Comparison of ENCODE assay signal across 16 cellular contexts in the genomic region with DNA sequence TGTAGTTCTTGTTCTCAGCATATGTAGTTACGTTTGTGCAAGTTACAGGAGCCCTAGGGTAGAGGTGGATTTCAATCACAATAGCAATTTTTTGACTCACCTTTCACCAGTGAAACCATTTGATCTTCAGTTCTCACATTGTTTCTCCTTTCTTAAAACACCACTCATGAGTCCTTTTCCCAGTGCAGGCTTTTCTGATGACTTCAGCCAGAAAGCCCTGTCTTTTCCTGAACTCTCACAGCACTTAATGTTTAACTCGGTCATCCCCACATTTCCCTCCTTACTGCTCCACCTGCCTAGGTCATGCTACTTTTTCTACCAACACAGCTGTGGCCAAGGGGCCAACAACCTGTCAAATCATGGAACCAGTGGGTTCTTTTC. TPM values are rescaled to one million over a fixed set of nuclear protein-coding genes. Genes with fewer than 3 reads are reported as not detected.
DNase-seq lines count a peak whose midpoint lies in the region; ATAC-seq, FAIRE-seq and TF ChIP-seq lines count a peak whose summit lies in the region.
"Had no signal": no experiment of that assay in that cellular context is flagged by ENCODE, and none has a peak within 500 bp of the region (broad histone marks: within the 10 kb centered on the region; RNA-seq: fewer than 3 reads in every experiment).

No MANE protein-coding gene starts in this region.

- in situ Hi-C loops in GM12878 (cut with MboI) = no loop called here

- H3K36me3 Mint-ChIP-seq in Caco-2 (ENCODE audit: insufficient read depth, unreplicated experiment) = no peaks in the 10 kb centered on the region

- no TSS peak for BruUV-seq in GM12878 (replicated peaks; lab: Mats Ljungman, UMichigan)
- BruUV-seq in Caco-2 (replicated peaks; lab: Mats Ljungman, UMichigan) = no TSS peak

- H3K79me2 ChIP-seq in GM12878 (ENCODE audit: control insufficient read depth, insufficient read depth, low read length) = no peaks in the 10 kb centered on the region

- H3K27me3 ChIP-seq in GM12878 (replicated peaks in 1 of 2; ENCODE audit: control insufficient read depth in 2 of 2, insufficient read depth in 2 of 2, low read length in 1 of 2) = no peaks in the 10 kb centered on the region
- H3K27me3 ChIP-seq in pancreas = no peaks in the 10 kb centered on the region
- H3K27me3 ChIP-seq in Caco-2 (replicated peaks; ENCODE audit: control insufficient read depth, insufficient read depth, low read length) = no peaks in the 10 kb centered on the region
- H3K27me3 ChIP-seq: heart left ventricle had no signal

- H3K4me1 Mint-ChIP-seq in Caco-2 (ENCODE audit: low read depth, unreplicated experiment) = no peaks in the 10 kb centered on the region
- H3K4me1 Mint-ChIP-seq: endodermal cell, T-helper 17 cell had no signal

- 3% methylated on average over 2 of the region's 2 CpGs for WGBS in GM12878 (ENCODE audit: insufficient coverage, insufficient replicate concordance, low lambda C conversion rate, missing lambda C conversion rate)
- WGBS in pancreas, 2 donors = 9 to 13% methylated on average over 2 of the region's 2 CpGs

- H3K27ac Mint-ChIP-seq in Caco-2 (ENCODE audit: unreplicated experiment) = no peak overlapping the region
- H3K27ac Mint-ChIP-seq: endodermal cell, T-helper 17 cell had no signal

- H4K20me1 ChIP-seq in GM12878 (ENCODE audit: control insufficient read depth, insufficient read depth) = no peaks in the 10 kb centered on the region

- H3K9me3 Mint-ChIP-seq in Caco-2 (ENCODE audit: unreplicated experiment) = no peaks in the 10 kb centered on the region
- H3K9me3 Mint-ChIP-seq: endodermal cell had no signal

- no peak for TF ChIP-seq RAD21 in GM12878 (IDR thresholded peaks at IDR 0.05; ENCODE audit: insufficient read depth, low read depth, low read length)

- POLR2A ChIA-PET in GM12878 (lab: Charles Lee) (interaction anchor here (0.8 to 2.1 kb wide), 5 partner anchors 9 to 26 kb away, joined by 3 to 7 read pairs (median 4); no protein-coding TSS in a partner anchor), Caco-2 (lab: Charles Lee) (no interaction called here)

- DNase-seq in GM12878 (ENCODE audit: low read depth, low spot score) (peak; percentile 76), pancreas (peak in 2 of 6 donors; percentile 22 to 39), Caco-2 (no peak), GDM1 (lab: John Stamatoyannopoulos, UW) (no peak)
- no peak for DNase-seq in central memory CD4-positive, alpha-beta T cell
- DNase-seq: activated CD4-positive, alpha-beta T cell treated with anti-CD3 and anti-CD28 coated beads, Interleukin-2, amount 50 U/mL, for 4 hours; activated effector memory CD4-positive, alpha-beta T cell treated with anti-CD3 and anti-CD28 coated beads, Interleukin-2, amount 50 U/mL, for 16 hours; endodermal cell; heart left ventricle; OCI-M1; small intestine; T-helper 17 cell had no signal

- no peak overlapping the region for H3K4me3 Mint-ChIP-seq in Caco-2 (ENCODE audit: unreplicated experiment)
- H3K4me3 Mint-ChIP-seq: endodermal cell, T-helper 17 cell had no signal

- peak overlapping the region; percentile 55 for H2AFZ ChIP-seq in GM12878 (ENCODE audit: control insufficient read depth, low read depth, low read length)

- H3K9me3 ChIP-seq in GM12878 (replicated peaks; ENCODE audit: control insufficient read depth, insufficient read depth, low read length) (no peaks in the 10 kb centered on the region), pancreas (no peaks in the 10 kb centered on the region), Caco-2 (no peaks in the 10 kb centered on the region)
- H3K9me3 ChIP-seq: heart left ventricle had no signal

- RAD21 ChIA-PET in GM12878 (lab: Charles Lee; ENCODE audit: unreplicated experiment) = interaction anchor here (0.9 to 4.9 kb wide), 5 partner anchors 9 to 47 kb away, joined by 3 to 43 read pairs (median 14); no protein-coding TSS in a partner anchor

- peaks cover 11% of the 10 kb centered on the region for H3K27me3 Mint-ChIP-seq in Caco-2 (ENCODE audit: insufficient read depth, unreplicated experiment)

- H3K27ac ChIP-seq in GM12878 (ENCODE audit: control insufficient read depth, insufficient read depth) (peak overlapping the region; percentile 69), pancreas (peak overlapping the region in 2 of 4 donors; percentile 33 to 39)
- H3K27ac ChIP-seq: heart left ventricle had no signal

- H3K4me3 ChIP-seq in GM12878 = no peak overlapping the region
- no peak overlapping the region for H3K4me3 ChIP-seq in pancreas
- H3K4me3 ChIP-seq in Caco-2 (ENCODE audit: low read depth, low read length) = no peak overlapping the region
- H3K4me3 ChIP-seq: heart left ventricle had no signal

- peak in 1 of 2 experiments; percentile 33; a peak in 1 of 4 replicates for TF ChIP-seq EP300 in GM12878 (IDR thresholded peaks at IDR 0.05; ENCODE audit: borderline replicate concordance in 1 of 2, control insufficient read depth in 1 of 2, low read depth in 2 of 2, low read length in 2 of 2)

- TF ChIP-seq CTCF in GM12878 (IDR thresholded peaks at IDR 0.05 in 2 of 3, conservative IDR thresholded peaks at IDR 0.05 in 1 of 3; ENCODE audit: control insufficient read depth in 2 of 3, extremely low read depth in 1 of 3, insufficient read depth in 1 of 3, low read depth in 3 of 3, low read length in 3 of 3) (no peak), pancreas (IDR thresholded peaks at IDR 0.05) (no peak), Caco-2 (IDR thresholded peaks at IDR 0.05; ENCODE audit: insufficient read depth in 1 of 2, low read depth in 1 of 2, low read length in 1 of 2, severe bottlenecking in 1 of 2, unreplicated experiment in 1 of 2) (no peak)

- peak overlapping the region; percentile 34; the same call in 1 of the 2 replicates for H3K4me2 ChIP-seq in GM12878 (ENCODE audit: control insufficient read depth, insufficient read depth)

- no peaks in the 10 kb centered on the region for H3K36me3 ChIP-seq in GM12878 (ENCODE audit: control insufficient read depth in 2 of 2, insufficient read depth in 2 of 2, low read length in 1 of 2)
- no peaks in the 10 kb centered on the region for H3K36me3 ChIP-seq in pancreas
- no peaks in the 10 kb centered on the region for H3K36me3 ChIP-seq in Caco-2 (ENCODE audit: control insufficient read depth, insufficient read depth, low read length)
- H3K36me3 ChIP-seq: heart left ventricle had no signal

- no peak for FAIRE-seq in GM12878 (lab: Jason Lieb, UNC)
- FAIRE-seq in pancreas (lab: Jason Lieb, UNC) = no peak
- FAIRE-seq: G401.6, small intestine had no signal

- H3K4me1 ChIP-seq in GM12878 (ENCODE audit: control insufficient read depth, insufficient read depth, low read length) (peaks cover 30% of the 10 kb centered on the region), pancreas (peaks cover 21 to 36% (median 31%) of the 10 kb centered on the region in 3 donors), Caco-2 (no peaks in the 10 kb centered on the region)
- H3K4me1 ChIP-seq: heart left ventricle had no signal

- intact Hi-C loops in GM12878 (cut with micrococcal nuclease; ENCODE audit: unreplicated experiment) (no loop called here), pancreas (cut with DNase I) (no loop called here), Caco-2 (cut with micrococcal nuclease; ENCODE audit: unreplicated experiment) (no loop called here)

- H3K9ac ChIP-seq in GM12878 (ENCODE audit: control insufficient read depth, insufficient read depth, low read length) = no peak overlapping the region

- CTCF ChIA-PET in GM12878 (lab: Yijun Ruan, JAX) = interaction anchor here (1.0 to 3.2 kb wide), 8 partner anchors 9 to 66 kb away, joined by 3 to 20 read pairs (median 6); no protein-coding TSS in a partner anchor
- CTCF ChIA-PET in Caco-2 (lab: Charles Lee) = no interaction called here

- SMC1A ChIA-PET in GM12878 (lab: Charles Lee; ENCODE audit: uncharacterized antibody, unreplicated experiment) = interaction anchor here (0.8 to 9.9 kb wide), 9 partner anchors 10 to 129 kb away, joined by 3 to 114 read pairs (median 11); no protein-coding TSS in a partner anchor

- peak; percentile 65 for ATAC-seq in GM18907 (IDR thresholded peaks at IDR 0.05; ENCODE audit: unreplicated experiment)
- ATAC-seq in HG02759 (IDR thresholded peaks at IDR 0.05; ENCODE audit: unreplicated experiment) = peak; percentile 76
- ATAC-seq in GM12878 = peak; percentile 64
- peak; percentile 59 to 91 (median 82) for ATAC-seq in pancreas
- ATAC-seq in GM19397 (IDR thresholded peaks at IDR 0.05; ENCODE audit: unreplicated experiment) = no peak
- ATAC-seq: heart left ventricle, T-helper 17 cell had no signal

- no peak for TF ChIP-seq POLR2A in GM12878 (IDR thresholded peaks at IDR 0.05; ENCODE audit: low read depth, low read length)

RNA-seq across cellular contexts. Expression of a gene that starts 37.9 kb away (rescaled TPM):
- 26.1 TPM in 2 replicates for total RNA-seq in GM12878 (2013; cell fraction: nucleolus; rRNA removed)
- total RNA-seq in GM12878 (2014; rRNA removed) (0.23 and 0.38 TPM in 2 replicates), GM12878 (2014; rRNA removed; fragmentation: Illumina TruSeq; extraction: Trizol) (0.18 and 0.22 TPM in 2 replicates), GM12878 (2021) (0.15 and 0.19 TPM in 2 replicates), pancreas (10 to 100 TPM; 18.2 to 36.2 (median 27.9) TPM), Caco-2 (2022) (4.6 and 7.5 TPM in 2 replicates)
- polyA plus RNA-seq in GM12878 (2011; ENCODE audit: low read depth) = 0.34 TPM
- polyA plus RNA-seq in GM12878 (2011; rRNA removed) (0.72 TPM in 2 replicates), GM12878 (2014; fragmentation: Illumina TruSeq; extraction: Trizol) (0.10 and 0.54 TPM in 2 replicates), GM12878 (2014; fragmentation: Nextera tagmentation; extraction: Ambion mirVana) (not detected), GM12878 (2014; rRNA removed) (0.10 and 0.16 TPM in 2 replicates), GM12878 (2016; fragmentation: Nextera tagmentation; extraction: Ambion mirVana) (under 1 TPM; 0.43 to 0.60 TPM), pancreas (10 to 100 TPM; 14.9 to 20.3 TPM)
- 0.48 and 0.50 TPM in 2 replicates for polyA plus RNA-seq in GM12878 (2011; cell fraction: cytosol; rRNA removed)
- 1.4 and 1.6 TPM in 2 replicates for polyA plus RNA-seq in GM12878 (2011; cell fraction: nucleus; rRNA removed)
- polyA plus RNA-seq in GM12878 (2012) = 0.31 and 0.81 TPM in 2 replicates
- 3.4 and 3.7 TPM in 2 replicates for polyA minus RNA-seq in GM12878 (2011; rRNA and poly(A)+ RNA removed)
- 0.83 and 2.7 TPM in 2 replicates for polyA minus RNA-seq in GM12878 (2011; cell fraction: cytosol; rRNA and poly(A)+ RNA removed)
- polyA minus RNA-seq in GM12878 (2011; cell fraction: nucleus; rRNA and poly(A)+ RNA removed) = 5.8 and 7.5 TPM in 2 replicates
